7 cellular contexts compared by ENCODE assay signal in genomic region chr6:111361648-111362047, GRCh38.
DNase-seq lines count a peak whose midpoint lies in the region; ATAC-seq and TF ChIP-seq lines count a peak whose summit lies in the region.

No MANE protein-coding gene starts in this region.

- no peak overlapping the region for H3K27ac ChIP-seq in breast epithelium

- no peaks in the 10 kb centered on the region for H3K36me3 ChIP-seq in breast epithelium

- ATAC-seq in GM19397 (IDR thresholded peaks at IDR 0.05; ENCODE audit: unreplicated experiment): no peak

- no peaks in the 10 kb centered on the region for H3K9me3 ChIP-seq in breast epithelium

- H3K4me1 ChIP-seq in breast epithelium: no peaks in the 10 kb centered on the region

- no peak overlapping the region for H3K4me3 ChIP-seq in breast epithelium

- intact Hi-C loops in breast epithelium (cut with DNase I; ENCODE audit: low total_unique reads): no loop called here

- no peak for TF ChIP-seq POLR2A in breast epithelium (IDR thresholded peaks at IDR 0.05)

- peak; percentile 24 for TF ChIP-seq CTCF in GM10266 (IDR thresholded peaks at IDR 0.05; ENCODE audit: control insufficient read depth, insufficient read depth, low read depth, missing control alignments)
- TF ChIP-seq CTCF in breast epithelium (IDR thresholded peaks at IDR 0.05): peak; percentile 12 to 39 (median 25)

- no peak for DNase-seq in GM10266 (ENCODE audit: extremely low spot score)
- DNase-seq in NCI-H1694 treated with DMSO at 0.1 percent for 48 hours (lab: John Stamatoyannopoulos, UW): peak; percentile 21
- no peak for DNase-seq in breast epithelium (ENCODE audit: low spot score in 2 of 2)
- peak; percentile 74 for DNase-seq in left kidney (ENCODE audit: low read depth, low spot score)
- no peak for DNase-seq in GM19238 (ENCODE audit: insufficient read length, low spot score)
- no peak for DNase-seq in stimulated activated naive CD4-positive, alpha-beta T cell (lab: John Stamatoyannopoulos, UW)

- H3K27me3 ChIP-seq in breast epithelium: no peaks in the 10 kb centered on the region

Comparison
In these comparisons a context has a peak if more than half of its experiments do, and no peak if none do; other contexts are left out.
1. DNase-seq: peak in NCI-H1694 treated with DMSO at 0.1 percent for 48 hours (single experiment) and left kidney (single experiment); none in GM10266 (single experiment), breast epithelium (0 of 2), GM19238 (single experiment) and stimulated activated naive CD4-positive, alpha-beta T cell (0 of 6).